ENCODE assay signal across 17 cellular contexts in genomic region chr12:128204725-128205124, GRCh38.
"Had no signal": no experiment of that assay in that cellular context is flagged by ENCODE, and none has a peak within 500 bp of the region (broad histone marks: within the 10 kb centered on the region; RNA-seq: fewer than 3 reads in every experiment).

No MANE protein-coding gene starts in this region.

- DNase-seq: dermis blood vessel endothelial cell; dorsolateral prefrontal cortex; effector CD4-positive, alpha-beta T cell; effector memory CD4-positive, alpha-beta T cell; foreskin keratinocyte; heart left ventricle; immature natural killer cell; kidney; kidney glomerular epithelial cell; left colon; left lung; left ventricle myocardium superior; lower lobe of right lung; mesenchymal stem cell; mucosa of descending colon; naive B cell had no signal

- ATAC-seq: foreskin keratinocyte, gastroesophageal sphincter, left colon, left lung, left ventricle myocardium superior, lower lobe of right lung, mucosa of descending colon had no signal
